ENCODE assay signal across 8 cellular contexts in genomic region chr12:109995703-109996482, GRCh38. TPM values are rescaled to one million over a fixed set of nuclear protein-coding genes. Genes with fewer than 3 reads are reported as not detected.
DNase-seq lines count a peak whose midpoint lies in the region; ATAC-seq and TF ChIP-seq lines count a peak whose summit lies in the region.

TSS of gene GIT2 (minus strand) at chr12:109996368. CDS start at chr12:109996224, 144 bp downstream.

- peak within 1 kb of the TSS; percentile 5 for H2AFZ ChIP-seq in SU-DHL-6 (ENCODE audit: low read depth, low read length, severe bottlenecking)

- no peaks in the 10 kb centered on the region for H3K9me2 ChIP-seq in SU-DHL-6 (replicated peaks; ENCODE audit: insufficient read depth, low read length)

- DNase-seq in NCI-H1417 (lab: John Stamatoyannopoulos, UW) (peak; percentile 94 to 97 (median 95)), head of caudate nucleus (peak; percentile 88 to 98 (median 96)), osteocyte (ENCODE audit: extremely low spot score, unreplicated experiment) (peak; percentile 96), thoracic aorta (ENCODE audit: low spot score) (peak; percentile 72)
- DNase-seq in activated naive CD8-positive, alpha-beta T cell treated with anti-CD3 and anti-CD28 coated beads, Interleukin-2, amount 10 ng/mL, durations not matched to agents 7 days and 5 days, result peak; percentile 95

- H3K9ac ChIP-seq in SU-DHL-6 (ENCODE audit: low read length), result peak within 1 kb of the TSS; percentile 91

- H3K36me3 Mint-ChIP-seq in activated naive CD8-positive, alpha-beta T cell treated with anti-CD3 and anti-CD28 coated beads, Interleukin-2, amount 10 ng/mL, durations not matched to agents 7 days and 5 days, result peaks cover 13% of the 10 kb centered on the region
- no peaks in the 10 kb centered on the region for H3K36me3 Mint-ChIP-seq in osteocyte (ENCODE audit: unreplicated experiment)

- H3K27ac Mint-ChIP-seq in activated naive CD8-positive, alpha-beta T cell treated with anti-CD3 and anti-CD28 coated beads, Interleukin-2, amount 10 ng/mL, durations not matched to agents 7 days and 5 days, result peak within 1 kb of the TSS; percentile 93
- H3K27ac Mint-ChIP-seq in osteocyte (ENCODE audit: unreplicated experiment), result peak within 1 kb of the TSS; percentile 70

- H3K4me2 ChIP-seq in SU-DHL-6 (ENCODE audit: low read depth, low read length, poor library complexity, severe bottlenecking), result peak within 1 kb of the TSS; percentile 92

- ATAC-seq in HG02759 (IDR thresholded peaks at IDR 0.05; ENCODE audit: unreplicated experiment) (peak; percentile 69), thoracic aorta (ENCODE audit: insufficient number of reproducible peaks, low FRiP score, low read depth) (peak; percentile 73)
- peak; percentile 82 for ATAC-seq in activated naive CD8-positive, alpha-beta T cell treated with anti-CD3 and anti-CD28 coated beads, Interleukin-2, amount 10 ng/mL, durations not matched to agents 7 days and 5 days (ENCODE audit: low read depth)

- H3K9me3 ChIP-seq in SU-DHL-6 (ENCODE audit: insufficient read depth, low read length), result no peaks in the 10 kb centered on the region
- H3K9me3 ChIP-seq in thoracic aorta, result no peaks in the 10 kb centered on the region

- H3K79me2 ChIP-seq in SU-DHL-6 (ENCODE audit: insufficient read depth, low read length), result peaks cover 67% of the 10 kb centered on the region

- H3K4me1 ChIP-seq in thoracic aorta (ENCODE audit: control insufficient read depth in 1 of 2, low read depth in 2 of 2), result peaks cover 10 to 41% of the 10 kb centered on the region in 2 donors

- H3K27me3 ChIP-seq in SU-DHL-6 (ENCODE audit: low read length) (no peaks in the 10 kb centered on the region), thoracic aorta (replicated peaks; ENCODE audit: insufficient read depth) (no peaks in the 10 kb centered on the region)

- H3K36me3 ChIP-seq in SU-DHL-6 (ENCODE audit: low read length) (peaks cover 10% of the 10 kb centered on the region; the same call in 1 of the 2 replicates), thoracic aorta (no peaks in the 10 kb centered on the region)

- intact Hi-C loops in head of caudate nucleus (cut with DNase I), result no loop called here

- peak within 1 kb of the TSS; percentile 63 for H3K4me3 ChIP-seq in SU-DHL-6 (ENCODE audit: insufficient read depth, low read length, poor library complexity, severe bottlenecking)
- peak within 1 kb of the TSS; percentile 88 for H3K4me3 ChIP-seq in thoracic aorta

- peak within 1 kb of the TSS; percentile 99 for H3K4me3 Mint-ChIP-seq in activated naive CD8-positive, alpha-beta T cell treated with anti-CD3 and anti-CD28 coated beads, Interleukin-2, amount 10 ng/mL, durations not matched to agents 7 days and 5 days
- H3K4me3 Mint-ChIP-seq in osteocyte (ENCODE audit: unreplicated experiment), result peak within 1 kb of the TSS; percentile 95

- H3K4me1 Mint-ChIP-seq in activated naive CD8-positive, alpha-beta T cell treated with anti-CD3 and anti-CD28 coated beads, Interleukin-2, amount 10 ng/mL, durations not matched to agents 7 days and 5 days, result peaks cover 38% of the 10 kb centered on the region
- H3K4me1 Mint-ChIP-seq in osteocyte (ENCODE audit: unreplicated experiment), result peaks cover 42% of the 10 kb centered on the region

- TF ChIP-seq CTCF in SU-DHL-6 (IDR thresholded peaks at IDR 0.05; ENCODE audit: insufficient read depth, low read length, poor library complexity, severe bottlenecking) (no peak), osteocyte (IDR thresholded peaks at IDR 0.05) (peak; percentile 15), thoracic aorta (IDR thresholded peaks at IDR 0.05) (no peak)

- H3F3A ChIP-seq in SU-DHL-6 (ENCODE audit: insufficient read depth), result peaks cover 41% of the 10 kb centered on the region

- H4K20me1 ChIP-seq in SU-DHL-6 (ENCODE audit: low read depth, low read length), result peaks cover 5% of the 10 kb centered on the region; the same call in 1 of the 2 replicates

- no peaks in the 10 kb centered on the region for H3K27me3 Mint-ChIP-seq in activated naive CD8-positive, alpha-beta T cell treated with anti-CD3 and anti-CD28 coated beads, Interleukin-2, amount 10 ng/mL, durations not matched to agents 7 days and 5 days
- no peaks in the 10 kb centered on the region for H3K27me3 Mint-ChIP-seq in osteocyte (ENCODE audit: unreplicated experiment)

- peak within 1 kb of the TSS; percentile 97 for H3K27ac ChIP-seq in SU-DHL-6 (ENCODE audit: low read depth, low read length)
- H3K27ac ChIP-seq in thoracic aorta, result peak within 1 kb of the TSS; percentile 53 to 79

- POLR2A ChIA-PET in activated naive CD8-positive, alpha-beta T cell treated with anti-CD3 and anti-CD28 coated beads, Interleukin-2, amount 10 ng/mL, durations not matched to agents 7 days and 5 days (lab: Charles Lee), result interaction anchor here (0.6 to 1.3 kb wide), 6 partner anchors 11 to 1366 kb away, joined by 3 to 4 read pairs (median 4); no protein-coding TSS in a partner anchor

- H3K9me3 Mint-ChIP-seq in activated naive CD8-positive, alpha-beta T cell treated with anti-CD3 and anti-CD28 coated beads, Interleukin-2, amount 10 ng/mL, durations not matched to agents 7 days and 5 days, result no peaks in the 10 kb centered on the region
- no peaks in the 10 kb centered on the region for H3K9me3 Mint-ChIP-seq in osteocyte (ENCODE audit: unreplicated experiment)

- peak; percentile 81 for TF ChIP-seq POLR2A in GM10847 (IDR thresholded peaks at IDR 0.05; ENCODE audit: extremely low read depth, insufficient read length)

RNA-seq across cellular contexts. Expression of gene GIT2, which starts in this region (rescaled TPM):
- 100 to 1,000 TPM; 101 to 103 TPM for total RNA-seq in activated naive CD8-positive, alpha-beta T cell treated with anti-CD3 and anti-CD28 coated beads, Interleukin-2, amount 10 ng/mL, durations not matched to agents 7 days and 5 days
- total RNA-seq in osteocyte (49.6 and 52.6 TPM in 2 replicates), thoracic aorta (10 to 100 TPM; 45.2 to 71.5 TPM)

Comparison
In these comparisons a context has a peak if more than half of its experiments do, and no peak if none do; other contexts are left out.
1. Peak in every context shown above with its lines: DNase-seq, ATAC-seq, H3K4me3 ChIP-seq and H3K27ac ChIP-seq.